27 cellular contexts compared by ENCODE assay signal in the genomic region with DNA sequence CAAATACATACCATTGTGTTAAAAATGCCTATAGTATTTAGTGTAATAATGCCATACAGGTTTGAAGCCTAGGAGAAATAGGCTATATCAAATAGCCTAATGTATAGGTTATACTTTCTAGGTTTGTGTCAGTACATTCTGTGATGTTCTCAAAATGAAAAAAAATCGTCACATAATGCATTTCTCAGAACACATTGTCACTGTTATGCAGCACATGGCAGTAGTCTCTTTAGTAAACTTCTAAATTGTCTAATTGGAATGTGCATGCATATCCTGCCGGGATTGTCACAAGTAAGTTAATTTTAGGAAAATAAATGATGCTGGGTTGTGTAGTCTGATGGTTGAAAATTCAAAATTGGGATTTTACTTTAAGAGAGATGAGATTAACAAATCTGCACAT.
"Had no signal": no experiment of that assay in that cellular context is flagged by ENCODE, and none has a peak within 500 bp of the region (broad histone marks: within the 10 kb centered on the region; RNA-seq: fewer than 3 reads in every experiment).

No MANE protein-coding gene starts in this region.

- DNase-seq: stimulated activated CD4-positive, alpha-beta T cell treated with anti-CD3 and anti-CD28 coated beads, Interleukin-2, amount 100 ng/mL, for 48 hours; stimulated activated CD4-positive, alpha-beta T cell treated with anti-CD3 and anti-CD28 coated beads, Interleukin-4, amount 100 ng/mL, for 1 hour; stimulated activated CD4-positive, alpha-beta T cell treated with anti-CD3 and anti-CD28 coated beads, Interleukin-4, amount 100 ng/mL, for 24 hours; stimulated activated CD4-positive, alpha-beta T cell treated with anti-CD3 and anti-CD28 coated beads, Interleukin-4, amount 100 ng/mL, for 4 hours; stimulated activated CD8-positive, alpha-beta memory T cell treated with anti-CD3 and anti-CD28 coated beads, Interleukin-4, amount 100 ng/mL, for 48 hours; stimulated activated naive B cell treated with anti-CD40 and anti-IgM and Interleukin-4, amounts not matched to agents 10 μg/mL and 1 μg/mL and 100 μg/mL, for 72 hours; stimulated activated naive CD4-positive, alpha-beta T cell; stimulated activated naive CD4-positive, alpha-beta T cell treated with Interleukin-2 at 50 U/mL for 16 hours; stimulated activated naive CD8-positive, alpha-beta T cell treated with anti-CD3 and anti-CD28 coated beads, Interleukin-15, amount 100 ng/mL, for 72 hours; stimulated activated naive CD8-positive, alpha-beta T cell treated with anti-CD3 and anti-CD28 coated beads, Interleukin-15, Interleukin-2, amounts not matched to agents 100 U/mL and 50 U/mL, for 24 hours; stomach; substantia nigra; testis; thyroid gland; tibial artery; transverse colon; trophoblast cell; upper lobe of left lung; upper lobe of right lung; uterus had no signal

- H3K4me1 ChIP-seq: stomach, suprapubic skin, testis, thyroid gland, tibial artery, tibial nerve, transverse colon, upper lobe of left lung, upper lobe of right lung, uterus, vagina had no signal

- H3K27ac ChIP-seq: stomach, suprapubic skin, testis, thoracic aorta, thyroid gland, tibial artery, tibial nerve, transverse colon, upper lobe of left lung, upper lobe of right lung, uterus, vagina had no signal

- H3K36me3 ChIP-seq: stomach, suprapubic skin, thoracic aorta, thyroid gland, tibial artery, tibial nerve, transverse colon, upper lobe of left lung, upper lobe of right lung, uterus, vagina had no signal

- H3K4me3 ChIP-seq: stomach, suprapubic skin, testis, thoracic aorta, thyroid gland, tibial artery, tibial nerve, transverse colon, upper lobe of left lung, upper lobe of right lung, uterus, vagina had no signal

- FAIRE-seq: urothelium cell line had no signal

- H3K27me3 ChIP-seq: stomach, suprapubic skin, testis, thyroid gland, tibial artery, tibial nerve, transverse colon, upper lobe of left lung, upper lobe of right lung, uterus, vagina had no signal

- H3K9me3 ChIP-seq: stomach, suprapubic skin, testis, thoracic aorta, thyroid gland, tibial artery, tibial nerve, transverse colon, upper lobe of left lung, upper lobe of right lung, uterus, vagina had no signal

- ATAC-seq: stimulated activated effector memory CD8-positive, alpha-beta T cell treated with anti-CD3 and anti-CD28 coated beads, Interleukin-12 subunit alpha, Interleukin-12 subunit beta, amount 100 ng/mL, for 72 hours; stimulated activated memory B cell treated with anti-CD40 and anti-IgM and Interleukin-4, amounts not matched to agents 10 μg/mL and 1 μg/mL and 100 μg/mL, for 72 hours; stimulated activated naive B cell treated with anti-CD40 and anti-IgM and Interleukin-4, amounts not matched to agents 10 μg/mL and 1 μg/mL and 100 μg/mL, for 72 hours; stimulated activated naive CD8-positive, alpha-beta T cell treated with anti-CD3 and anti-CD28 coated beads, Interleukin-15, amount 100 ng/mL, for 72 hours; stimulated activated naive CD8-positive, alpha-beta T cell treated with anti-CD3 and anti-CD28 coated beads, Interleukin-15, Interleukin-2, amounts not matched to agents 100 U/mL and 50 U/mL, for 24 hours; upper lobe of right lung had no signal
